8 cellular contexts compared by ENCODE assay signal in the genomic region with DNA sequence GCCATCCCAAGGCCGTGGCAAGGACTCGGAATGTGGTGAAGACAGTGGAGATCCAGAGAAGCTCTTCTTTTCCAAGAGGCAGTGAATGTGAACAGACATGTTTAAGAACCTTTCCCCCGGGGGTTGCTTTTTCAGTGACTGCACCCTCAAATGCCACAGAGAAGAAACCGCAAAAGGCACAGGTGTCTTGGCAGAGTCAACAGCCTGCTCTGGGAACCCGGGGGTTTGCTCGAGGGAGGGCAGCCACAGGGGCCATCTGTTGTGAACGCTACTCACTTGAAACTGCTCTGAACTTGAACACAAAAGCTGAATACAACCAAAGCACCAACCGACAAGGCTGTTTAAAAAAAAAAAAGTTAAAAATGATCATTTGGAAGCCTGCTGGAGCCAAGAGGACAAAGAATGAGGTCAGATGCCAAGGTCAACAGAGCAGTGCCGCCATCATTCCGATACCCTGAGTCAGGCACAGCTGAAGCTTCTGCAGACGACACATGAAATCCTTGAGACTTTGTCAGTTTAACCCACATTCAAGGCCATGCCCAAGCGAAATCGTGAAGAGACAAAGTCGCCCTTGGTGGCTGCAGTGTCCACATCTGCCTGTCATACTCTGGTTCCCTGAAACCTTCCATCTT. TPM values are rescaled to one million over a fixed set of nuclear protein-coding genes. Genes with fewer than 3 reads are reported as not detected.
A peak's percentile ranks its signal among the peaks of the same experiment; 100 is the strongest.
DNase-seq lines count a peak whose midpoint lies in the region; ATAC-seq and TF ChIP-seq lines count a peak whose summit lies in the region.
"Had no signal": no experiment of that assay in that cellular context is flagged by ENCODE, and none has a peak within 500 bp of the region (broad histone marks: within the 10 kb centered on the region; RNA-seq: fewer than 3 reads in every experiment).

No MANE protein-coding gene starts in this region.

- H3K79me2 ChIP-seq in PC-3 (ENCODE audit: low read length) = no peaks in the 10 kb centered on the region

- intact Hi-C loops in activated CD4-positive, alpha-beta memory T cell treated with anti-CD3 and anti-CD28 coated beads for 36 hours (cut with micrococcal nuclease) = no loop called here
- intact Hi-C loops in naive thymus-derived CD4-positive, alpha-beta T cell (cut with micrococcal nuclease) = no loop called here
- intact Hi-C loops in PC-3 (cut with micrococcal nuclease) = no loop called here

- POLR2A ChIA-PET in activated CD4-positive, alpha-beta memory T cell treated with anti-CD3 and anti-CD28 coated beads for 36 hours (lab: Charles Lee) = no interaction called here
- POLR2A ChIA-PET in naive thymus-derived CD4-positive, alpha-beta T cell (lab: Charles Lee) = no interaction called here
- POLR2A ChIA-PET in PC-3 (lab: Charles Lee; ENCODE audit: unreplicated experiment) = interaction anchor here (0.6 kb wide), 1 partner anchor 133 kb away, joined by 6 read pairs; no protein-coding TSS in a partner anchor

- H2AFZ ChIP-seq in PC-3 (ENCODE audit: low read length) = no peak overlapping the region

- no peak overlapping the region for H3K4me2 ChIP-seq in PC-3 (ENCODE audit: low read length)

- no peak for TF ChIP-seq CTCF in GM13976 (IDR thresholded peaks at IDR 0.05; ENCODE audit: borderline replicate concordance, control extremely low read depth, extremely low read depth, insufficient read depth, missing control alignments)
- no peak for TF ChIP-seq CTCF in PC-3 (conservative IDR thresholded peaks at IDR 0.05; ENCODE audit: low read depth, low read length)

- CTCF ChIA-PET in activated CD4-positive, alpha-beta memory T cell treated with anti-CD3 and anti-CD28 coated beads for 36 hours (lab: Charles Lee) = interaction anchor here (0.9 to 1.2 kb wide), 2 partner anchors 11 to 184 kb away, joined by 5 to 6 read pairs; no protein-coding TSS in a partner anchor
- CTCF ChIA-PET in naive thymus-derived CD4-positive, alpha-beta T cell (lab: Charles Lee) = interaction anchor here (0.5 kb wide), 1 partner anchor 17 kb away, joined by 3 read pairs; no protein-coding TSS in a partner anchor
- CTCF ChIA-PET in PC-3 (lab: Charles Lee) = no interaction called here

- no peak overlapping the region for H3K27ac ChIP-seq in naive thymus-derived CD4-positive, alpha-beta T cell (ENCODE audit: low read depth, low read length)
- no peak overlapping the region for H3K27ac ChIP-seq in PC-3 (ENCODE audit: low read length)

- DNase-seq in GM13976 (ENCODE audit: low spot score) = peak; percentile 22
- peak; percentile 44 for DNase-seq in activated CD4-positive, alpha-beta memory T cell treated with anti-CD3 and anti-CD28 coated beads for 36 hours
- DNase-seq in naive thymus-derived CD4-positive, alpha-beta T cell = peak in 7 of 9 donors; percentile 16 to 45 (median 32)
- DNase-seq in NCI-H1048 (lab: John Stamatoyannopoulos, UW) = no peak
- DNase-seq in PC-3 = no peak

- no peaks in the 10 kb centered on the region for H3K9me2 ChIP-seq in PC-3 (replicated peaks; ENCODE audit: low read length)

- no peaks in the 10 kb centered on the region for H3F3A ChIP-seq in PC-3 (ENCODE audit: low read length, unreplicated experiment)

- in situ Hi-C loops in GM13976 (cut with MboI; ENCODE audit: low sequenced_read_pairs, unreplicated experiment) = loop anchor here (10.0 kb wide), 1 partner anchor 145 kb away; no protein-coding TSS in a partner anchor

- H3K36me3 Mint-ChIP-seq in activated CD4-positive, alpha-beta memory T cell treated with anti-CD3 and anti-CD28 coated beads for 36 hours = no peaks in the 10 kb centered on the region
- peaks cover 0 to 3% (median 0%) of the 10 kb centered on the region in 5 donors for H3K36me3 Mint-ChIP-seq in naive thymus-derived CD4-positive, alpha-beta T cell

- H3K4me3 Mint-ChIP-seq in activated CD4-positive, alpha-beta memory T cell treated with anti-CD3 and anti-CD28 coated beads for 36 hours = no peak overlapping the region
- peak overlapping the region; percentile 18 to 72 (median 63) for H3K4me3 Mint-ChIP-seq in naive thymus-derived CD4-positive, alpha-beta T cell

- ATAC-seq in HG03354 (IDR thresholded peaks at IDR 0.05; ENCODE audit: poor library complexity, severe bottlenecking, unreplicated experiment) = peak; percentile 62
- ATAC-seq in naive thymus-derived CD4-positive, alpha-beta T cell = no peak
- ATAC-seq in PC-3 = no peak
- no peak for ATAC-seq in GM18858 (IDR thresholded peaks at IDR 0.05; ENCODE audit: unreplicated experiment)
- ATAC-seq: left lobe of liver had no signal

- no peak overlapping the region for H3K4me3 ChIP-seq in naive thymus-derived CD4-positive, alpha-beta T cell (ENCODE audit: low read length)
- H3K4me3 ChIP-seq in PC-3 (ENCODE audit: low read length) = no peak overlapping the region

- H3K27ac Mint-ChIP-seq in activated CD4-positive, alpha-beta memory T cell treated with anti-CD3 and anti-CD28 coated beads for 36 hours = no peak overlapping the region
- peak overlapping the region; percentile 35 to 90 (median 72) for H3K27ac Mint-ChIP-seq in naive thymus-derived CD4-positive, alpha-beta T cell

- H3K4me1 Mint-ChIP-seq in activated CD4-positive, alpha-beta memory T cell treated with anti-CD3 and anti-CD28 coated beads for 36 hours (ENCODE audit: low read depth) = peaks cover 11% of the 10 kb centered on the region
- peaks cover 5 to 34% (median 23%) of the 10 kb centered on the region in 7 donors for H3K4me1 Mint-ChIP-seq in naive thymus-derived CD4-positive, alpha-beta T cell

- H3K9ac ChIP-seq in PC-3 (ENCODE audit: low read length) = no peak overlapping the region

- no peaks in the 10 kb centered on the region for H3K27me3 Mint-ChIP-seq in activated CD4-positive, alpha-beta memory T cell treated with anti-CD3 and anti-CD28 coated beads for 36 hours
- no peaks in the 10 kb centered on the region for H3K27me3 Mint-ChIP-seq in naive thymus-derived CD4-positive, alpha-beta T cell

- peaks cover 0 to 9% of the 10 kb centered on the region in 2 donors for H3K4me1 ChIP-seq in naive thymus-derived CD4-positive, alpha-beta T cell (ENCODE audit: control insufficient read depth in 2 of 2, insufficient read depth in 2 of 2, low read length in 2 of 2)
- no peaks in the 10 kb centered on the region for H3K4me1 ChIP-seq in PC-3 (ENCODE audit: insufficient read depth, low read length)

- no TSS peak for BruUV-seq in PC-3 (replicated peaks; lab: Mats Ljungman, UMichigan)

- H3K27me3 ChIP-seq in naive thymus-derived CD4-positive, alpha-beta T cell (ENCODE audit: control insufficient read depth in 2 of 2, insufficient read depth in 2 of 2, low read length in 2 of 2) = no peaks in the 10 kb centered on the region
- no peaks in the 10 kb centered on the region for H3K27me3 ChIP-seq in PC-3 (ENCODE audit: low read length)

- no peaks in the 10 kb centered on the region for H3K9me3 ChIP-seq in naive thymus-derived CD4-positive, alpha-beta T cell (ENCODE audit: control insufficient read depth in 2 of 3, low read length in 3 of 3)
- no peaks in the 10 kb centered on the region for H3K9me3 ChIP-seq in PC-3 (ENCODE audit: low read length)

- no peaks in the 10 kb centered on the region for H3K36me3 ChIP-seq in naive thymus-derived CD4-positive, alpha-beta T cell (ENCODE audit: control insufficient read depth in 2 of 3, insufficient read depth in 3 of 3, low read length in 3 of 3)
- H3K36me3 ChIP-seq in PC-3 (ENCODE audit: low read depth, low read length) = no peaks in the 10 kb centered on the region

- no peaks in the 10 kb centered on the region for H4K20me1 ChIP-seq in PC-3 (ENCODE audit: low read length)

- H3K9me3 Mint-ChIP-seq in activated CD4-positive, alpha-beta memory T cell treated with anti-CD3 and anti-CD28 coated beads for 36 hours = no peaks in the 10 kb centered on the region
- H3K9me3 Mint-ChIP-seq in naive thymus-derived CD4-positive, alpha-beta T cell = no peaks in the 10 kb centered on the region

RNA-seq across cellular contexts. Expression of gene PSMG2, which starts 47.4 kb away (rescaled TPM):
- 100 to 1,000 TPM; 112 to 119 TPM for total RNA-seq in activated CD4-positive, alpha-beta memory T cell treated with anti-CD3 and anti-CD28 coated beads for 36 hours
- total RNA-seq in naive thymus-derived CD4-positive, alpha-beta T cell = 100 to 1,000 TPM in 1 of 5 experiments, 10 to 100 TPM in 4; 49.9 to 104 (median 59.9) TPM
- polyA plus RNA-seq in naive thymus-derived CD4-positive, alpha-beta T cell = 100 to 1,000 TPM; 113 to 126 TPM
- 78.2 and 93.6 TPM in 2 replicates for total RNA-seq in PC-3 (2014; rRNA removed)

RNA-seq across cellular contexts. Expression of gene CEP76, which starts 47.7 kb away (rescaled TPM):
- total RNA-seq in activated CD4-positive, alpha-beta memory T cell treated with anti-CD3 and anti-CD28 coated beads for 36 hours = 10 to 100 TPM; 14.4 to 15.0 TPM
- 10 to 100 TPM in 3 of 5 experiments, 1 to 10 TPM in 2; 6.9 to 13.2 (median 11.1) TPM for total RNA-seq in naive thymus-derived CD4-positive, alpha-beta T cell
- 1 to 10 TPM; 8.3 to 9.4 TPM for polyA plus RNA-seq in naive thymus-derived CD4-positive, alpha-beta T cell
- total RNA-seq in PC-3 (2014; rRNA removed) = 13.5 and 25.1 TPM in 2 replicates

Comparison
In these comparisons a context has a peak if more than half of its experiments do, and no peak if none do; other contexts are left out.
1. DNase-seq: peak in GM13976 (single experiment), activated CD4-positive, alpha-beta memory T cell treated with anti-CD3 and anti-CD28 coated beads for 36 hours (single experiment) and naive thymus-derived CD4-positive, alpha-beta T cell (7 of 9); none in NCI-H1048 (single experiment) and PC-3 (single experiment).